8 cellular contexts compared by ENCODE assay signal in the genomic region with DNA sequence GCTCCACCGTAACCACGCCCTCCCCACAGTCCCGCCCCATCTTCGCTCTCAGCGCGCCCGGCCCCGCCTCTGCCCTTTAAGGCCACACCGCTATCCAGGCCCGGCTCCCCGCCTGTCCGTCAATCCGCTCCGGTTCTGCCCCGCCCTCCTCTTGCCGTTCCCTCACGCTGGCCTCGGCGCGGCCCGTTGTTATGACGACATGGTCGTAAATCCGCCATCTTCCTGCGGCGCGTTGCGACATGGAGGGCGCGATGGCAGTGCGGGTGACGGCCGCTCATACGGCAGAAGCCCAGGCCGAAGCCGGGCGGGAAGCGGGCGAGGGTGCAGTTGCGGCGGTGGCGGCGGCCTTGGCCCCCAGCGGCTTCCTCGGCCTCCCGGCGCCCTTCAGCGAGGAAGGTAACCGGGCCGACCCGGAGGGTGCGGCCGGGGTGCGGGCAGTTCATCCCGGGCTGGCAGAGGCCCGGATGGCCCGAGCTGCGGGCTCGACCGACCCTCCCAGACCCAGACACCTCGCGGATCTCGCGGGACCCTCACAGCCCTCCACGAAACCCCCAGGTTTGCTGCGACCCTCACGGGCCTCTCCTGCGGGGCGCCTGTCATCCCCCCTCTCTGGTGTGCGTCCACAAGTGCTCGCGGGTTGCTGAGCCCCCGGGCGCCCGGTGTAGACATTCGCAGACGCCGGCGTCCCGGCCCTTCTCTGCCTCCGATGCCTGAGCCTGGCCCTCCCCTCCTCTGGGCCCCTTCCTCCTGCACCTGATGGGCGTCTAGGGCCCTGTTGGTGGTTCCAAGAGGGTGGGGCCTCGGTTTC. TPM values are rescaled to one million over a fixed set of nuclear protein-coding genes. Genes with fewer than 3 reads are reported as not detected.
DNase-seq lines count a peak whose midpoint lies in the region; ATAC-seq, FAIRE-seq and TF ChIP-seq lines count a peak whose summit lies in the region.

A gene with protein sequence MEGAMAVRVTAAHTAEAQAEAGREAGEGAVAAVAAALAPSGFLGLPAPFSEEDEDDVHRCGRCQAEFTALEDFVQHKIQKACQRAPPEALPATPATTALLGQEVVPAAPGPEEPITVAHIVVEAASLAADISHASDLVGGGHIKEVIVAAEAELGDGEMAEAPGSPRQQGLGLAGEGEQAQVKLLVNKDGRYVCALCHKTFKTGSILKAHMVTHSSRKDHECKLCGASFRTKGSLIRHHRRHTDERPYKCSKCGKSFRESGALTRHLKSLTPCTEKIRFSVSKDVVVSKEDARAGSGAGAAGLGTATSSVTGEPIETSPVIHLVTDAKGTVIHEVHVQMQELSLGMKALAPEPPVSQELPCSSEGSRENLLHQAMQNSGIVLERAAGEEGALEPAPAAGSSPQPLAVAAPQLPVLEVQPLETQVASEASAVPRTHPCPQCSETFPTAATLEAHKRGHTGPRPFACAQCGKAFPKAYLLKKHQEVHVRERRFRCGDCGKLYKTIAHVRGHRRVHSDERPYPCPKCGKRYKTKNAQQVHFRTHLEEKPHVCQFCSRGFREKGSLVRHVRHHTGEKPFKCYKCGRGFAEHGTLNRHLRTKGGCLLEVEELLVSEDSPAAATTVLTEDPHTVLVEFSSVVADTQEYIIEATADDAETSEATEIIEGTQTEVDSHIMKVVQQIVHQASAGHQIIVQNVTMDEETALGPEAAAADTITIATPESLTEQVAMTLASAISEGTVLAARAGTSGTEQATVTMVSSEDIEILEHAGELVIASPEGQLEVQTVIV (plus strand): TSS at position 217 of the 808 bp plus-strand sequence. CDS start 23 bp downstream, at position 240.

- H3K4me1 ChIP-seq in OCI-LY7 (ENCODE audit: insufficient read depth, low read length, poor library complexity, severe bottlenecking) (peaks cover 10% of the 10 kb centered on the region), mononuclear cell (ENCODE audit: insufficient read depth, low read length) (peaks cover 25% of the 10 kb centered on the region)

- CTCF ChIA-PET in OCI-LY7 (lab: Charles Lee; ENCODE audit: unreplicated experiment), result no interaction called here

- no peaks in the 10 kb centered on the region for H3K27me3 ChIP-seq in mononuclear cell (ENCODE audit: insufficient read depth, low read length)

- peaks cover 18% of the 10 kb centered on the region for H3K36me3 ChIP-seq in OCI-LY7 (ENCODE audit: insufficient read depth, low read length)

- POLR2A ChIA-PET in OCI-LY7 (lab: Charles Lee), result no interaction called here

- peak within 1 kb of the TSS; percentile 84 for H3K4me2 ChIP-seq in OCI-LY7 (ENCODE audit: low read length)

- DNase-seq in D721Med (ENCODE audit: insufficient read length, low spot score) (peak; percentile 97), HuH-7.5 (ENCODE audit: low spot score) (peak; percentile 98), OCI-LY7 (ENCODE audit: low spot score) (peak; percentile 99), activated T-cell treated with anti-CD3 and anti-CD28 coated beads for 24 hours (ENCODE audit: low read depth) (peak; percentile 100), epidermal melanocyte (ENCODE audit: insufficient read length, low spot score) (peak; percentile 100)
- peak; percentile 97 for DNase-seq in stimulated activated CD8-positive, alpha-beta memory T cell treated with anti-CD3 and anti-CD28 coated beads, Interleukin-4, amount 100 ng/mL, for 1 hour (ENCODE audit: low read depth in 2 of 2, low spot score in 1 of 2)

- no peaks in the 10 kb centered on the region for H3K9me3 ChIP-seq in OCI-LY7 (ENCODE audit: low read length)
- H3K9me3 ChIP-seq in mononuclear cell (ENCODE audit: low read depth, low read length), result no peaks in the 10 kb centered on the region

- TSS peak; percentile 66 for BruUV-seq in OCI-LY7 (replicated peaks; lab: Mats Ljungman, UMichigan)

- peak within 1 kb of the TSS; percentile 94 for H3K4me3 ChIP-seq in OCI-LY7 (ENCODE audit: low read depth, low read length, poor library complexity, severe bottlenecking)
- H3K4me3 ChIP-seq in mononuclear cell (ENCODE audit: low read length), result peak within 1 kb of the TSS; percentile 88

- peak; percentile 88 for ATAC-seq in GM21526 (IDR thresholded peaks at IDR 0.05; ENCODE audit: low FRiP score, unreplicated experiment)

- 0 out of 2 replicates have a peak, but pooled peaks cover 3% of the 10 kb centered on the region for H4K20me1 ChIP-seq in OCI-LY7 (ENCODE audit: insufficient read depth, low read length)

- peak within 1 kb of the TSS; percentile 58; the same call in 1 of the 2 replicates for H2AFZ ChIP-seq in OCI-LY7 (ENCODE audit: low read length)

- H3K79me2 ChIP-seq in OCI-LY7 (ENCODE audit: insufficient read depth, low read depth, low read length), result peaks cover 32% of the 10 kb centered on the region

- no peak for TF ChIP-seq CTCF in D721Med (IDR thresholded peaks at IDR 0.05; ENCODE audit: insufficient read depth, missing control alignments)
- no peak; the same call in 1 of the 2 replicates for TF ChIP-seq CTCF in OCI-LY7 (conservative IDR thresholded peaks at IDR 0.05; ENCODE audit: low read length)

- peak within 1 kb of the TSS; percentile 65 for H3K27ac ChIP-seq in OCI-LY7 (ENCODE audit: low read depth, low read length, poor library complexity, severe bottlenecking)

- FAIRE-seq in D721Med (lab: Jason Lieb, UNC), result no peak

- H3K9me2 ChIP-seq in OCI-LY7 (ENCODE audit: insufficient read depth, low read length), result no peaks in the 10 kb centered on the region

- intact Hi-C loops in OCI-LY7 (cut with micrococcal nuclease; ENCODE audit: unreplicated experiment), result loop anchor here (1.0 to 5.0 kb wide), 4 partner anchors 8 to 71 kb away; a partner anchor contains a TSS

RNA-seq across cellular contexts. Expression of the gene that starts here (rescaled TPM):
- total RNA-seq in OCI-LY7 (2014; rRNA removed; shearing (Covaris generic)), result 43.1 and 59.6 TPM in 2 replicates
- total RNA-seq in OCI-LY7 (2022) (35.3 and 42.3 TPM in 2 replicates), mononuclear cell (14.0 TPM)

Comparison
In these comparisons a context has a peak if more than half of its experiments do, and no peak if none do; other contexts are left out.
1. Peak in every context shown above with its lines: DNase-seq, ATAC-seq, H3K4me3 ChIP-seq and H3K27ac ChIP-seq.